Comparison of ENCODE assay signal across 15 cellular contexts in the genomic region with DNA sequence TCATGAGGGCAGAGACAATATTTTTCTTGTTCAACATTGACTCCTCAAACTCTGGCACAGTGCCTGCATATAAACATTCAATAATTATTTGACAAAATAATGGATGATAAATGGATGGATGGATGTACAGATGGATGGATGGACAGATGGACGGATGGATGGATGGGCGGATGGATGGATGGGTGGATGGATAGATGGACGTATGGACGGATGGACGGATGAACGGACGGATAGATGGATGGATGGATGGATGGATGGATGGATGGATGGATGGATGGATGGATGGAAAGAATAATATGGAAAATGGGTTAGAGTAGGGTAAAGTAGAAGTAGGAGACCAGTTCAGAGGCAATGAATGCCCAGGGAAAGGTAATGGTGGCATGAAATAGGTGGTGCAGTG.
DNase-seq lines count a peak whose midpoint lies in the region; ATAC-seq and TF ChIP-seq lines count a peak whose summit lies in the region.
"Had no signal": no experiment of that assay in that cellular context is flagged by ENCODE, and none has a peak within 500 bp of the region (broad histone marks: within the 10 kb centered on the region; RNA-seq: fewer than 3 reads in every experiment).

No MANE protein-coding gene starts in this region.

- H3K4me3 Mint-ChIP-seq in stimulated activated memory B cell treated with anti-CD40 and anti-IgM and Interleukin-4, amounts not matched to agents 10 μg/mL and 1 μg/mL and 100 μg/mL, for 72 hours = no peak overlapping the region
- H3K4me3 Mint-ChIP-seq in mesothelial cell of epicardium = no peak overlapping the region
- H3K4me3 Mint-ChIP-seq: CD4-positive, CD25-positive, alpha-beta regulatory T cell; HFFc6 had no signal

- no peaks in the 10 kb centered on the region for H4K20me1 ChIP-seq in BLaER1 treated with 17β-estradiol and CSF1 and Interleukin-3, amounts not matched to agents 10 nM and 100 nM
- no peaks in the 10 kb centered on the region for H4K20me1 ChIP-seq in DOHH2 (ENCODE audit: control insufficient read depth, insufficient read depth, low read depth, low read length)
- H4K20me1 ChIP-seq in OCI-LY7 (ENCODE audit: insufficient read depth, low read length) = no peaks in the 10 kb centered on the region

- peaks cover 46% of the 10 kb centered on the region for H3K4me1 Mint-ChIP-seq in stimulated activated memory B cell treated with anti-CD40 and anti-IgM and Interleukin-4, amounts not matched to agents 10 μg/mL and 1 μg/mL and 100 μg/mL, for 72 hours
- H3K4me1 Mint-ChIP-seq in mesothelial cell of epicardium = no peaks in the 10 kb centered on the region

- H3K9ac ChIP-seq in BLaER1 treated with 17β-estradiol and CSF1 and Interleukin-3, amounts not matched to agents 10 nM and 100 nM = peak overlapping the region in 5 of 11 experiments; percentile 4 to 79 (median 74); a peak in 8 of 22 replicates

- POLR2A ChIA-PET in OCI-LY7 (lab: Charles Lee) = interaction anchor here (2.4 to 3.2 kb wide), 2 partner anchors 11 to 31 kb away, joined by 11 to 13 read pairs; no protein-coding TSS in a partner anchor

- peaks cover 18% of the 10 kb centered on the region for H3K9me3 Mint-ChIP-seq in stimulated activated memory B cell treated with anti-CD40 and anti-IgM and Interleukin-4, amounts not matched to agents 10 μg/mL and 1 μg/mL and 100 μg/mL, for 72 hours
- peaks cover 22% of the 10 kb centered on the region for H3K9me3 Mint-ChIP-seq in mesothelial cell of epicardium

- DNase-seq in OCI-LY7 (ENCODE audit: low spot score) (no peak), mesothelial cell of epicardium (ENCODE audit: low spot score in 2 of 2, unreplicated experiment in 2 of 2) (no peak), DMS 273 treated with DMSO at 0.1 percent for 48 hours (lab: John Stamatoyannopoulos, UW) (no peak)
- DNase-seq: Calu3; CD4-positive, CD25-positive, alpha-beta regulatory T cell; DMS79; GDM1; HFFc6 had no signal

- CTCF ChIA-PET in OCI-LY7 (lab: Charles Lee; ENCODE audit: unreplicated experiment) = no interaction called here

- H3K27ac ChIP-seq in BLaER1 treated with 17β-estradiol and CSF1 and Interleukin-3, amounts not matched to agents 10 nM and 100 nM = peak overlapping the region in 8 of 11 experiments; percentile 22 to 89 (median 79); a peak in 15 of 22 replicates
- H3K27ac ChIP-seq in DOHH2 (ENCODE audit: low read depth, low read length) = peak overlapping the region; percentile 92
- peak overlapping the region; percentile 95 for H3K27ac ChIP-seq in OCI-LY7 (ENCODE audit: low read depth, low read length, poor library complexity, severe bottlenecking)
- H3K27ac ChIP-seq: A549 had no signal

- no peaks in the 10 kb centered on the region for H3K27me3 Mint-ChIP-seq in stimulated activated memory B cell treated with anti-CD40 and anti-IgM and Interleukin-4, amounts not matched to agents 10 μg/mL and 1 μg/mL and 100 μg/mL, for 72 hours
- H3K27me3 Mint-ChIP-seq in mesothelial cell of epicardium (ENCODE audit: low read depth) = no peaks in the 10 kb centered on the region
- H3K27me3 Mint-ChIP-seq: IgD-negative memory B cell had no signal

- H3K9me2 ChIP-seq in DOHH2 (replicated peaks; ENCODE audit: control insufficient read depth, low read length) (no peaks in the 10 kb centered on the region), OCI-LY7 (ENCODE audit: insufficient read depth, low read length) (no peaks in the 10 kb centered on the region)

- no peaks in the 10 kb centered on the region for H3K79me2 ChIP-seq in DOHH2 (ENCODE audit: control insufficient read depth, low read length)
- no peaks in the 10 kb centered on the region for H3K79me2 ChIP-seq in OCI-LY7 (ENCODE audit: insufficient read depth, low read depth, low read length)

- intact Hi-C loops in OCI-LY7 (cut with micrococcal nuclease; ENCODE audit: unreplicated experiment) = loop anchor here (2.0 to 5.0 kb wide), 4 partner anchors 78 to 333 kb away; no protein-coding TSS in a partner anchor

- H3K27ac Mint-ChIP-seq in stimulated activated memory B cell treated with anti-CD40 and anti-IgM and Interleukin-4, amounts not matched to agents 10 μg/mL and 1 μg/mL and 100 μg/mL, for 72 hours = peak overlapping the region; percentile 2
- H3K27ac Mint-ChIP-seq in mesothelial cell of epicardium = no peak overlapping the region
- H3K27ac Mint-ChIP-seq: CD4-positive, CD25-positive, alpha-beta regulatory T cell; HFFc6 had no signal

- BruUV-seq in OCI-LY7 (replicated peaks; lab: Mats Ljungman, UMichigan) = no TSS peak

- H3K4me3 ChIP-seq in BLaER1 treated with 17β-estradiol and CSF1 and Interleukin-3, amounts not matched to agents 10 nM and 100 nM = no peak overlapping the region
- H3K4me3 ChIP-seq in DOHH2 (ENCODE audit: low read length) (peak overlapping the region; percentile 13; the same call in 1 of the 2 replicates), OCI-LY7 (ENCODE audit: low read depth, low read length, poor library complexity, severe bottlenecking) (no peak overlapping the region)
- H3K4me3 ChIP-seq: A549, HAP-1 had no signal

- H3K27me3 ChIP-seq in BLaER1 treated with 17β-estradiol and CSF1 and Interleukin-3, amounts not matched to agents 10 nM and 100 nM = no peaks in the 10 kb centered on the region
- H3K27me3 ChIP-seq in DOHH2 (ENCODE audit: control insufficient read depth, low read length) = no peaks in the 10 kb centered on the region

- H3F3A ChIP-seq in DOHH2 (ENCODE audit: control insufficient read depth, insufficient read depth) = peaks cover 24% of the 10 kb centered on the region

- H3K36me3 ChIP-seq in BLaER1 treated with 17β-estradiol and CSF1 and Interleukin-3, amounts not matched to agents 10 nM and 100 nM = peaks cover 0 to 22% (median 14%) of the 10 kb centered on the region in 11 experiments; a peak in 10 of 22 replicates
- H3K36me3 ChIP-seq in DOHH2 (ENCODE audit: control insufficient read depth, low read length) (no peaks in the 10 kb centered on the region), OCI-LY7 (ENCODE audit: insufficient read depth, low read length) (peaks cover 13% of the 10 kb centered on the region; the same call in 1 of the 2 replicates)
- H3K36me3 ChIP-seq: HAP-1 had no signal

- H2AFZ ChIP-seq in OCI-LY7 (ENCODE audit: low read length) = peak overlapping the region; percentile 41; the same call in 1 of the 2 replicates

- peaks cover 28 to 36% (median 30%) of the 10 kb centered on the region in 11 experiments for H3K9me3 ChIP-seq in BLaER1 treated with 17β-estradiol and CSF1 and Interleukin-3, amounts not matched to agents 10 nM and 100 nM (replicated peaks in 1 of 11)
- H3K9me3 ChIP-seq in DOHH2 (ENCODE audit: control insufficient read depth, insufficient read depth, low read length) (peaks cover 13% of the 10 kb centered on the region), OCI-LY7 (ENCODE audit: low read length) (peaks cover 43% of the 10 kb centered on the region)
- H3K9me3 ChIP-seq: HAP-1 had no signal

- H3K36me3 Mint-ChIP-seq in stimulated activated memory B cell treated with anti-CD40 and anti-IgM and Interleukin-4, amounts not matched to agents 10 μg/mL and 1 μg/mL and 100 μg/mL, for 72 hours = peaks cover 8% of the 10 kb centered on the region
- H3K36me3 Mint-ChIP-seq in mesothelial cell of epicardium = peaks cover 2% of the 10 kb centered on the region
- H3K36me3 Mint-ChIP-seq: CD4-positive, CD25-positive, alpha-beta regulatory T cell; IgD-negative memory B cell had no signal

- no peak for ATAC-seq in stimulated activated memory B cell treated with anti-CD40 and anti-IgM and Interleukin-4, amounts not matched to agents 10 μg/mL and 1 μg/mL and 100 μg/mL, for 72 hours
- ATAC-seq in GM21576 (IDR thresholded peaks at IDR 0.05; ENCODE audit: unreplicated experiment) = no peak
- ATAC-seq: A549 had no signal

- H3K4me1 ChIP-seq in BLaER1 treated with 17β-estradiol and CSF1 and Interleukin-3, amounts not matched to agents 10 nM and 100 nM = peaks cover 34 to 68% (median 61%) of the 10 kb centered on the region in 10 experiments
- H3K4me1 ChIP-seq in DOHH2 (ENCODE audit: control insufficient read depth, low read length) (peaks cover 54% of the 10 kb centered on the region), OCI-LY7 (ENCODE audit: insufficient read depth, low read length, poor library complexity, severe bottlenecking) (peaks cover 47% of the 10 kb centered on the region)
- H3K4me1 ChIP-seq: A549, HAP-1 had no signal

- TF ChIP-seq CTCF in DOHH2 (IDR thresholded peaks at IDR 0.05; ENCODE audit: low read depth, low read length, poor library complexity, severe bottlenecking) (no peak), OCI-LY7 (conservative IDR thresholded peaks at IDR 0.05; ENCODE audit: low read length) (no peak), mesothelial cell of epicardium (IDR thresholded peaks at IDR 0.05; ENCODE audit: unreplicated experiment) (no peak)

- peak overlapping the region in 8 of 11 experiments; percentile 76 to 93 (median 85); a peak in 16 of 22 replicates for H3K4me2 ChIP-seq in BLaER1 treated with 17β-estradiol and CSF1 and Interleukin-3, amounts not matched to agents 10 nM and 100 nM
- H3K4me2 ChIP-seq in DOHH2 (ENCODE audit: low read length) (peak overlapping the region; percentile 79), OCI-LY7 (ENCODE audit: low read length) (peak overlapping the region; percentile 60)
- H3K4me2 ChIP-seq: A549 had no signal
